17 cellular contexts compared by ENCODE assay signal in the genomic region with DNA sequence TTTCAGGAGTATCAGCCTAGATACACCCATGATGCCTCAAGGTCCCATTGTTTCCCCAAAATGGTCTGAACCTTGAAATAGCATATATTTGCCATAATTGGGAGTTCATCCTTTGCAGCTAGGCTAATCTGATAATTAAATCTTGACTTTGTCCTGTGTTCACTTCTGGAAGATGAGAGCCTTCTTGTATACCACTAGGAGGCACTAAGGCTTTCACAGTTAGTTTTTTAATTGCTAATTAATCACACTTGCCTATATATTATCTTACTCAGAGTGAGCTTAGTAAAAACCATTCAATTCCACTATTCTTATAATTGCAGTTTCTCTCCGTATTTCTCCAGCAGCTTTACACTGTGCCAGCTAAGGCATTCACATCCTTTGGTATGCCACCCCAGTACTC. TPM values are rescaled to one million over a fixed set of nuclear protein-coding genes. Genes with fewer than 3 reads are reported as not detected.
A peak's percentile ranks its signal among the peaks of the same experiment; 100 is the strongest.
DNase-seq lines count a peak whose midpoint lies in the region; ATAC-seq and TF ChIP-seq lines count a peak whose summit lies in the region.
"Had no signal": no experiment of that assay in that cellular context is flagged by ENCODE, and none has a peak within 500 bp of the region (broad histone marks: within the 10 kb centered on the region; RNA-seq: fewer than 3 reads in every experiment).

No MANE protein-coding gene starts in this region.

- H3K14ac ChIP-seq in mesenchymal stem cell (ENCODE audit: low read length in 2 of 2) = no peak overlapping the region

- no peak overlapping the region for H4K91ac ChIP-seq in mesenchymal stem cell (ENCODE audit: low read length)

- no peaks in the 10 kb centered on the region for H3K27me3 ChIP-seq in mesenchymal stem cell (ENCODE audit: control insufficient read depth in 1 of 2, insufficient read depth in 1 of 2, low read length in 2 of 2)
- H3K27me3 ChIP-seq: tibial nerve had no signal

- H4K8ac ChIP-seq in mesenchymal stem cell (ENCODE audit: low read length) = no peak overlapping the region

- peak overlapping the region in 1 of 2 experiments; percentile 24 for H3K4ac ChIP-seq in mesenchymal stem cell (ENCODE audit: low read depth in 1 of 2, low read length in 2 of 2)

- no peak overlapping the region for H2BK15ac ChIP-seq in mesenchymal stem cell (ENCODE audit: low read depth, poor library complexity, severe bottlenecking)

- no peak overlapping the region for H2AFZ ChIP-seq in mesenchymal stem cell (ENCODE audit: low read depth, low read length)
- H2AFZ ChIP-seq: GM23248 had no signal

- no peak overlapping the region for H3K9ac ChIP-seq in mesenchymal stem cell (ENCODE audit: low read length)
- H3K9ac ChIP-seq: GM23248 had no signal

- no peaks in the 10 kb centered on the region for H3K36me3 ChIP-seq in mesenchymal stem cell (ENCODE audit: control insufficient read depth in 1 of 2, insufficient read depth in 2 of 2, low read depth in 1 of 2, low read length in 2 of 2)
- H3K36me3 ChIP-seq: tibial nerve, WERI-Rb-1 had no signal

- ATAC-seq in GM18870 (IDR thresholded peaks at IDR 0.05; ENCODE audit: unreplicated experiment) = no peak
- ATAC-seq: activated CD8-positive, alpha-beta T cell treated with anti-CD3 and anti-CD28 coated beads for 36 hours; stimulated activated effector memory CD8-positive, alpha-beta T cell treated with anti-CD3 and anti-CD28 coated beads, Interleukin-12 subunit alpha, Interleukin-12 subunit beta, amount 100 ng/mL, for 72 hours had no signal

- H2BK5ac ChIP-seq in mesenchymal stem cell (ENCODE audit: low read depth, low read length, poor library complexity, severe bottlenecking) = no peak overlapping the region

- H3K4me3 ChIP-seq in choroid plexus epithelial cell (ENCODE audit: low read depth, low read length) = no peak overlapping the region
- no peak overlapping the region for H3K4me3 ChIP-seq in mesenchymal stem cell (ENCODE audit: insufficient read depth in 1 of 2, low read depth in 1 of 2, low read length in 2 of 2)
- H3K4me3 ChIP-seq: GM23248, tibial nerve had no signal

- H3K18ac ChIP-seq in mesenchymal stem cell (ENCODE audit: low read depth in 1 of 2, low read length in 2 of 2) = no peak overlapping the region

- no peak overlapping the region for H2BK12ac ChIP-seq in mesenchymal stem cell (ENCODE audit: low read length in 2 of 2)

- H2AK5ac ChIP-seq in mesenchymal stem cell (ENCODE audit: low read length, severe bottlenecking) = peak overlapping the region; percentile 27

- no peak overlapping the region for H3K4me2 ChIP-seq in mesenchymal stem cell (ENCODE audit: low read length, poor library complexity, severe bottlenecking)

- DNase-seq in choroid plexus epithelial cell (ENCODE audit: low read depth) (no peak), mesenchymal stem cell (no peak), NCI-H510A (lab: John Stamatoyannopoulos, UW) (no peak)
- no peak for DNase-seq in activated CD8-positive, alpha-beta memory T cell treated with anti-CD3 and anti-CD28 coated beads for 24 hours
- DNase-seq in activated CD8-positive, alpha-beta memory T cell treated with anti-CD3 and anti-CD28 coated beads, Interleukin-2, amount 50 U/mL, for 48 hours = no peak
- DNase-seq: activated CD8-positive, alpha-beta T cell treated with anti-CD3 and anti-CD28 coated beads for 36 hours; activated effector memory CD4-positive, alpha-beta T cell treated with Interleukin-2 at 50 U/mL for 16 hours; anterior cingulate cortex; GM23248; NCI-H1105 treated with DMSO at 0.1 percent for 48 hours; NCI-H226; WERI-Rb-1 had no signal

- H3K27ac ChIP-seq in C4-2B (no peak overlapping the region), mesenchymal stem cell (ENCODE audit: low read length, poor library complexity, severe bottlenecking) (no peak overlapping the region)
- H3K27ac ChIP-seq: GM23248, tibial nerve, WERI-Rb-1 had no signal

- no peaks in the 10 kb centered on the region for H3K79me1 ChIP-seq in mesenchymal stem cell (replicated peaks; ENCODE audit: low read length, poor library complexity, severe bottlenecking)

- no peak overlapping the region for H2BK120ac ChIP-seq in mesenchymal stem cell (ENCODE audit: low read depth, low read length)

- H3K4me1 ChIP-seq in mesenchymal stem cell (ENCODE audit: control insufficient read depth, insufficient read depth, low read depth, low read length) = peaks cover 3% of the 10 kb centered on the region
- H3K4me1 ChIP-seq: tibial nerve had no signal

- TF ChIP-seq CTCF in C4-2B (conservative IDR thresholded peaks at IDR 0.05) (peak; percentile 61), LNCAP (IDR thresholded peaks at IDR 0.05) (peak; percentile 49), choroid plexus epithelial cell (conservative IDR thresholded peaks at IDR 0.05; ENCODE audit: low read depth, low read length) (peak; percentile 58)

- H3K9me3 ChIP-seq in mesenchymal stem cell (ENCODE audit: control insufficient read depth, low read length) = no peaks in the 10 kb centered on the region
- H3K9me3 ChIP-seq: tibial nerve had no signal

- no peak overlapping the region for H3K23ac ChIP-seq in mesenchymal stem cell (ENCODE audit: low read length in 2 of 2)

- 59% methylated on average over 1 of the region's 1 CpG for whole genome bisulfite sequencing in mesenchymal stem cell

RNA-seq across cellular contexts. Expression of gene MAGI2, which starts 48.7 kb away (rescaled TPM):
- polyA plus RNA-seq in mesenchymal stem cell (2013, experiment 1 of 2) = 4.1 TPM
- polyA plus RNA-seq in mesenchymal stem cell (2013, experiment 2 of 2) = 3.9 TPM
